Comparison of ENCODE assay signal across 1 cellular context in genomic region chr6:131024565-131024964, GRCh38.
TF ChIP-seq lines count a peak whose summit lies in the region.

No MANE protein-coding gene starts in this region.

TF ChIP-seq in IMR-90, 13 proteins besides CTCF, POLR2A, EP300 and RAD21 (continued from another document):
- TF ChIP-seq BHLHE40 (IDR thresholded peaks at IDR 0.05; ENCODE audit: low read depth, low read length) (no peak), FOS (IDR thresholded peaks at IDR 0.05; ENCODE audit: low read depth, low read length) (no peak), NFE2L2 (IDR thresholded peaks at IDR 0.05; ENCODE audit: low read depth, low read length) (no peak), ELK1 (IDR thresholded peaks at IDR 0.05; ENCODE audit: borderline replicate concordance, low read depth, low read length) (no peak)
